ENCODE assay signal across 17 cellular contexts in genomic region chr6:134956032-134956431, GRCh38. TPM values are rescaled to one million over a fixed set of nuclear protein-coding genes. Genes with fewer than 3 reads are reported as not detected.
DNase-seq lines count a peak whose midpoint lies in the region; ATAC-seq lines count a peak whose summit lies in the region.
"Had no signal": no experiment of that assay in that cellular context is flagged by ENCODE, and none has a peak within 500 bp of the region (broad histone marks: within the 10 kb centered on the region; RNA-seq: fewer than 3 reads in every experiment).

No MANE protein-coding gene starts in this region.

- no peaks in the 10 kb centered on the region for H3K27me3 Mint-ChIP-seq in activated naive CD4-positive, alpha-beta T cell treated with anti-CD3 and anti-CD28 coated beads for 36 hours (ENCODE audit: low read depth)
- no peaks in the 10 kb centered on the region for H3K27me3 Mint-ChIP-seq in activated naive CD4-positive, alpha-beta T cell treated with anti-CD3 and anti-CD28 coated beads, Interleukin-2, amount 10 ng/mL, durations not matched to agents 7 days and 5 days
- no peaks in the 10 kb centered on the region for H3K27me3 Mint-ChIP-seq in activated naive CD8-positive, alpha-beta T cell treated with anti-CD3 and anti-CD28 coated beads, Interleukin-2, amount 50 U/mL, for 24 hours
- no peaks in the 10 kb centered on the region for H3K27me3 Mint-ChIP-seq in stimulated activated naive CD8-positive, alpha-beta T cell treated with anti-CD3 and anti-CD28 coated beads, Interleukin-15, Interleukin-2, amounts not matched to agents 100 ng/mL and 50 ng/mL, for 24 hours

- no peak for DNase-seq in activated CD4-positive, CD25-positive, alpha-beta regulatory T cell (lab: John Stamatoyannopoulos, UW)
- DNase-seq in activated naive CD4-positive, alpha-beta T cell treated with anti-CD3 and anti-CD28 coated beads for 36 hours: peak; percentile 15
- DNase-seq in activated naive CD4-positive, alpha-beta T cell treated with anti-CD3 and anti-CD28 coated beads, Interleukin-2, amount 10 ng/mL, durations not matched to agents 7 days and 5 days: no peak
- DNase-seq in activated naive CD8-positive, alpha-beta T cell treated with anti-CD3 and anti-CD28 coated beads, Interleukin-2, amount 50 U/mL, for 24 hours: no peak
- DNase-seq in T-helper 2 cell: no peak
- no peak for DNase-seq in cardiac septum (ENCODE audit: low spot score)
- DNase-seq: AML-193, KBM-7, NCI-H1105 treated with DMSO at 0.1 percent for 48 hours, NCI-H1694, NCI-H524, NCI-H82, OCI-M1, Right ventricle myocardium superior had no signal

- H3K9me3 Mint-ChIP-seq in activated naive CD4-positive, alpha-beta T cell treated with anti-CD3 and anti-CD28 coated beads for 36 hours: peaks cover 9% of the 10 kb centered on the region
- no peaks in the 10 kb centered on the region for H3K9me3 Mint-ChIP-seq in activated naive CD4-positive, alpha-beta T cell treated with anti-CD3 and anti-CD28 coated beads, Interleukin-2, amount 10 ng/mL, durations not matched to agents 7 days and 5 days
- peaks cover 8% of the 10 kb centered on the region for H3K9me3 Mint-ChIP-seq in activated naive CD8-positive, alpha-beta T cell treated with anti-CD3 and anti-CD28 coated beads, Interleukin-2, amount 50 U/mL, for 24 hours
- peaks cover 6% of the 10 kb centered on the region for H3K9me3 Mint-ChIP-seq in stimulated activated naive CD8-positive, alpha-beta T cell treated with anti-CD3 and anti-CD28 coated beads, Interleukin-15, Interleukin-2, amounts not matched to agents 100 ng/mL and 50 ng/mL, for 24 hours

- H3K36me3 Mint-ChIP-seq in activated naive CD4-positive, alpha-beta T cell treated with anti-CD3 and anti-CD28 coated beads for 36 hours (ENCODE audit: low read depth): peaks cover 19% of the 10 kb centered on the region
- peaks cover 16% of the 10 kb centered on the region for H3K36me3 Mint-ChIP-seq in activated naive CD4-positive, alpha-beta T cell treated with anti-CD3 and anti-CD28 coated beads, Interleukin-2, amount 10 ng/mL, durations not matched to agents 7 days and 5 days
- peaks cover 21% of the 10 kb centered on the region for H3K36me3 Mint-ChIP-seq in activated naive CD8-positive, alpha-beta T cell treated with anti-CD3 and anti-CD28 coated beads, Interleukin-2, amount 50 U/mL, for 24 hours (ENCODE audit: low read depth)
- H3K36me3 Mint-ChIP-seq in stimulated activated naive CD8-positive, alpha-beta T cell treated with anti-CD3 and anti-CD28 coated beads, Interleukin-15, Interleukin-2, amounts not matched to agents 100 ng/mL and 50 ng/mL, for 24 hours (ENCODE audit: low read depth): peaks cover 26% of the 10 kb centered on the region

- intact Hi-C loops in activated naive CD4-positive, alpha-beta T cell treated with anti-CD3 and anti-CD28 coated beads for 36 hours (cut with micrococcal nuclease): no loop called here
- intact Hi-C loops in cardiac septum (cut with DNase I): no loop called here

- CTCF ChIA-PET in activated naive CD4-positive, alpha-beta T cell treated with anti-CD3 and anti-CD28 coated beads for 36 hours (lab: Charles Lee): no interaction called here
- CTCF ChIA-PET in activated naive CD4-positive, alpha-beta T cell treated with anti-CD3 and anti-CD28 coated beads, Interleukin-2, amount 10 ng/mL, durations not matched to agents 7 days and 5 days (lab: Charles Lee): no interaction called here

- no peak overlapping the region for H3K27ac Mint-ChIP-seq in activated naive CD4-positive, alpha-beta T cell treated with anti-CD3 and anti-CD28 coated beads for 36 hours
- H3K27ac Mint-ChIP-seq in activated naive CD4-positive, alpha-beta T cell treated with anti-CD3 and anti-CD28 coated beads, Interleukin-2, amount 10 ng/mL, durations not matched to agents 7 days and 5 days: no peak overlapping the region
- H3K27ac Mint-ChIP-seq in activated naive CD8-positive, alpha-beta T cell treated with anti-CD3 and anti-CD28 coated beads, Interleukin-2, amount 50 U/mL, for 24 hours: peak overlapping the region; percentile 50
- H3K27ac Mint-ChIP-seq in stimulated activated naive CD8-positive, alpha-beta T cell treated with anti-CD3 and anti-CD28 coated beads, Interleukin-15, Interleukin-2, amounts not matched to agents 100 ng/mL and 50 ng/mL, for 24 hours: peak overlapping the region; percentile 21

- peaks cover 18% of the 10 kb centered on the region for H3K4me1 Mint-ChIP-seq in activated naive CD4-positive, alpha-beta T cell treated with anti-CD3 and anti-CD28 coated beads for 36 hours (ENCODE audit: low read depth)
- H3K4me1 Mint-ChIP-seq in activated naive CD4-positive, alpha-beta T cell treated with anti-CD3 and anti-CD28 coated beads, Interleukin-2, amount 10 ng/mL, durations not matched to agents 7 days and 5 days: no peaks in the 10 kb centered on the region
- peaks cover 20% of the 10 kb centered on the region for H3K4me1 Mint-ChIP-seq in activated naive CD8-positive, alpha-beta T cell treated with anti-CD3 and anti-CD28 coated beads, Interleukin-2, amount 50 U/mL, for 24 hours
- H3K4me1 Mint-ChIP-seq in stimulated activated naive CD8-positive, alpha-beta T cell treated with anti-CD3 and anti-CD28 coated beads, Interleukin-15, Interleukin-2, amounts not matched to agents 100 ng/mL and 50 ng/mL, for 24 hours (ENCODE audit: low read depth): peaks cover 29% of the 10 kb centered on the region

- H3K4me3 Mint-ChIP-seq in activated naive CD4-positive, alpha-beta T cell treated with anti-CD3 and anti-CD28 coated beads for 36 hours: no peak overlapping the region
- no peak overlapping the region for H3K4me3 Mint-ChIP-seq in activated naive CD4-positive, alpha-beta T cell treated with anti-CD3 and anti-CD28 coated beads, Interleukin-2, amount 10 ng/mL, durations not matched to agents 7 days and 5 days
- H3K4me3 Mint-ChIP-seq in activated naive CD8-positive, alpha-beta T cell treated with anti-CD3 and anti-CD28 coated beads, Interleukin-2, amount 50 U/mL, for 24 hours: no peak overlapping the region
- no peak overlapping the region for H3K4me3 Mint-ChIP-seq in stimulated activated naive CD8-positive, alpha-beta T cell treated with anti-CD3 and anti-CD28 coated beads, Interleukin-15, Interleukin-2, amounts not matched to agents 100 ng/mL and 50 ng/mL, for 24 hours

- peak; percentile 33 to 44 for ATAC-seq in activated CD4-positive, CD25-positive, alpha-beta regulatory T cell treated with anti-CD3 and anti-CD28 coated beads, Interleukin-2, amount 50 U/mL, for 24 hours
- ATAC-seq in activated naive CD8-positive, alpha-beta T cell treated with anti-CD3 and anti-CD28 coated beads, Interleukin-2, amount 50 U/mL, for 24 hours: peak; percentile 83

RNA-seq across cellular contexts. Expression of gene ALDH8A1, which starts 6.1 kb away (rescaled TPM):
- under 1 TPM in 1 of 2 experiments, not detected in 1; 0.24 TPM for total RNA-seq in activated naive CD4-positive, alpha-beta T cell treated with anti-CD3 and anti-CD28 coated beads for 36 hours
- total RNA-seq in cardiac septum: 0.57 TPM
- total RNA-seq: H4 had no signal

Comparison
In these comparisons a context has a peak if more than half of its experiments do, and no peak if none do; other contexts are left out.
1. H3K27ac Mint-ChIP-seq: peak in activated naive CD8-positive, alpha-beta T cell treated with anti-CD3 and anti-CD28 coated beads, Interleukin-2, amount 50 U/mL, for 24 hours (single experiment) and stimulated activated naive CD8-positive, alpha-beta T cell treated with anti-CD3 and anti-CD28 coated beads, Interleukin-15, Interleukin-2, amounts not matched to agents 100 ng/mL and 50 ng/mL, for 24 hours (single experiment); none in activated naive CD4-positive, alpha-beta T cell treated with anti-CD3 and anti-CD28 coated beads for 36 hours (single experiment) and activated naive CD4-positive, alpha-beta T cell treated with anti-CD3 and anti-CD28 coated beads, Interleukin-2, amount 10 ng/mL, durations not matched to agents 7 days and 5 days (single experiment).